Comparison of ENCODE assay signal across 19 cellular contexts in genomic region chr9:125699870-125700269, GRCh38. TPM values are rescaled to one million over a fixed set of nuclear protein-coding genes. Genes with fewer than 3 reads are reported as not detected.
A peak's percentile ranks its signal among the peaks of the same experiment; 100 is the strongest.
DNase-seq lines count a peak whose midpoint lies in the region; ATAC-seq, FAIRE-seq and TF ChIP-seq lines count a peak whose summit lies in the region.
"Had no signal": no experiment of that assay in that cellular context is flagged by ENCODE, and none has a peak within 500 bp of the region (broad histone marks: within the 10 kb centered on the region; RNA-seq: fewer than 3 reads in every experiment).

No MANE protein-coding gene starts in this region.

- peak overlapping the region; percentile 48 for H3K27ac Mint-ChIP-seq in activated naive CD8-positive, alpha-beta T cell treated with anti-CD3 and anti-CD28 coated beads for 36 hours
- no peak overlapping the region for H3K27ac Mint-ChIP-seq in activated naive CD8-positive, alpha-beta T cell treated with anti-CD3 and anti-CD28 coated beads, Interleukin-2, amount 50 U/mL, for 24 hours
- H3K27ac Mint-ChIP-seq: HFFc6 had no signal

- peaks cover 25% of the 10 kb centered on the region for H3K4me1 ChIP-seq in KMS-11 (ENCODE audit: low read depth, poor library complexity, severe bottlenecking)
- H3K4me1 ChIP-seq in GM12878 (ENCODE audit: control insufficient read depth, insufficient read depth, low read length), result peaks cover 22% of the 10 kb centered on the region
- peaks cover 16% of the 10 kb centered on the region for H3K4me1 ChIP-seq in HAP-1

- peaks cover 22% of the 10 kb centered on the region for H3K36me3 Mint-ChIP-seq in activated naive CD8-positive, alpha-beta T cell treated with anti-CD3 and anti-CD28 coated beads for 36 hours
- H3K36me3 Mint-ChIP-seq in activated naive CD8-positive, alpha-beta T cell treated with anti-CD3 and anti-CD28 coated beads, Interleukin-2, amount 50 U/mL, for 24 hours (ENCODE audit: low read depth), result peaks cover 35% of the 10 kb centered on the region

- H2AFZ ChIP-seq in KMS-11 (ENCODE audit: low read depth) (no peak overlapping the region), GM12878 (ENCODE audit: control insufficient read depth, low read depth, low read length) (no peak overlapping the region)

- POLR2A ChIA-PET in GM12878 (lab: Charles Lee), result interaction anchor here (1.0 to 1.4 kb wide), 3 partner anchors 19 to 57 kb away, joined by 3 read pairs; no protein-coding TSS in a partner anchor

- peaks cover 60% of the 10 kb centered on the region for H3K4me1 Mint-ChIP-seq in activated naive CD8-positive, alpha-beta T cell treated with anti-CD3 and anti-CD28 coated beads for 36 hours
- H3K4me1 Mint-ChIP-seq in activated naive CD8-positive, alpha-beta T cell treated with anti-CD3 and anti-CD28 coated beads, Interleukin-2, amount 50 U/mL, for 24 hours, result peaks cover 73% of the 10 kb centered on the region

- DNase-seq in activated naive CD8-positive, alpha-beta T cell treated with anti-CD3 and anti-CD28 coated beads for 36 hours, result no peak
- no peak for DNase-seq in activated naive CD8-positive, alpha-beta T cell treated with anti-CD3 and anti-CD28 coated beads, Interleukin-2, amount 50 U/mL, for 24 hours
- DNase-seq in GM12878 (ENCODE audit: low read depth, low spot score) (no peak), HAP-1 (ENCODE audit: low spot score in 2 of 2) (no peak), ACHN (no peak)
- DNase-seq: 8988T; BE2C; C1 segment of cervical spinal cord; CD4-positive, CD25-positive, alpha-beta regulatory T cell; CD8-positive, alpha-beta memory T cell; COR-L47; HFFc6 had no signal

- no peak for TF ChIP-seq RAD21 in GM12878 (IDR thresholded peaks at IDR 0.05; ENCODE audit: insufficient read depth, low read depth, low read length)

- no peak for ATAC-seq in activated naive CD8-positive, alpha-beta T cell treated with anti-CD3 and anti-CD28 coated beads, Interleukin-2, amount 50 U/mL, for 24 hours
- ATAC-seq in GM12878 (no peak), HG02642 (IDR thresholded peaks at IDR 0.05; ENCODE audit: poor library complexity, unreplicated experiment) (no peak), GM21367 (IDR thresholded peaks at IDR 0.05; ENCODE audit: unreplicated experiment) (no peak)
- ATAC-seq: HCT116 had no signal

- H3K27me3 ChIP-seq in KMS-11 (ENCODE audit: insufficient read depth, low read depth) (no peaks in the 10 kb centered on the region), GM12878 (replicated peaks in 1 of 2; ENCODE audit: control insufficient read depth in 2 of 2, insufficient read depth in 2 of 2, low read length in 1 of 2) (no peaks in the 10 kb centered on the region), HAP-1 (ENCODE audit: low read depth) (no peaks in the 10 kb centered on the region)
- H3K27me3 ChIP-seq: BE2C had no signal

- WGBS in GM12878 (ENCODE audit: insufficient coverage, insufficient replicate concordance, low lambda C conversion rate, missing lambda C conversion rate), result 85% methylated on average over 3 of the region's 3 CpGs

- peaks cover 61% of the 10 kb centered on the region for H3K79me2 ChIP-seq in KMS-11 (ENCODE audit: insufficient read depth, low read depth)
- peaks cover 94% of the 10 kb centered on the region for H3K79me2 ChIP-seq in GM12878 (ENCODE audit: control insufficient read depth, insufficient read depth, low read length)

- H3K4me3 Mint-ChIP-seq in activated naive CD8-positive, alpha-beta T cell treated with anti-CD3 and anti-CD28 coated beads for 36 hours, result no peak overlapping the region
- H3K4me3 Mint-ChIP-seq in activated naive CD8-positive, alpha-beta T cell treated with anti-CD3 and anti-CD28 coated beads, Interleukin-2, amount 50 U/mL, for 24 hours, result no peak overlapping the region
- H3K4me3 Mint-ChIP-seq: CD8-positive, alpha-beta memory T cell; HFFc6 had no signal

- no peaks in the 10 kb centered on the region for H3K36me3 ChIP-seq in KMS-11 (ENCODE audit: insufficient read depth)
- peaks cover 0 to 2% of the 10 kb centered on the region in 2 experiments; a peak in 1 of 4 replicates for H3K36me3 ChIP-seq in GM12878 (ENCODE audit: control insufficient read depth in 2 of 2, insufficient read depth in 2 of 2, low read length in 1 of 2)
- peaks cover 4% of the 10 kb centered on the region for H3K36me3 ChIP-seq in HAP-1 (replicated peaks)
- H3K36me3 ChIP-seq: BE2C had no signal

- H3K9me3 ChIP-seq in GM12878 (replicated peaks; ENCODE audit: control insufficient read depth, insufficient read depth, low read length) (no peaks in the 10 kb centered on the region), HAP-1 (no peaks in the 10 kb centered on the region)
- H3K9me3 ChIP-seq: BE2C had no signal

- H3K9ac ChIP-seq in KMS-11 (no peak overlapping the region), GM12878 (ENCODE audit: control insufficient read depth, insufficient read depth, low read length) (no peak overlapping the region)

- no peak for TF ChIP-seq EP300 in GM12878 (IDR thresholded peaks at IDR 0.05; ENCODE audit: borderline replicate concordance in 1 of 2, control insufficient read depth in 1 of 2, low read depth in 2 of 2, low read length in 2 of 2)

- RAD21 ChIA-PET in GM12878 (lab: Charles Lee; ENCODE audit: unreplicated experiment), result interaction anchor here (1.4 to 10.4 kb wide), 3 partner anchors 49 to 67 kb away, joined by 3 to 151 read pairs (median 21); no protein-coding TSS in a partner anchor

- TF ChIP-seq POLR2A in GM12878 (IDR thresholded peaks at IDR 0.05; ENCODE audit: low read depth, low read length), result no peak

- FAIRE-seq in GM12878 (lab: Jason Lieb, UNC), result no peak
- FAIRE-seq: D721Med, GM12892, GM18507 had no signal

- H3K4me2 ChIP-seq in KMS-11, result peak overlapping the region; percentile 53; the same call in 1 of the 2 replicates
- peak overlapping the region; percentile 73 for H3K4me2 ChIP-seq in GM12878 (ENCODE audit: control insufficient read depth, insufficient read depth)

- H3K4me3 ChIP-seq in KMS-11 (IDR thresholded peaks at IDR 0.05; ENCODE audit: insufficient read depth, low read depth, low read length), result no peak overlapping the region
- no peak overlapping the region; the same call in 1 of the 2 replicates for H3K4me3 ChIP-seq in GM12878
- H3K4me3 ChIP-seq in HAP-1, result no peak overlapping the region

- H3K27ac ChIP-seq in KMS-11, result no peak overlapping the region
- H3K27ac ChIP-seq in GM12878 (ENCODE audit: control insufficient read depth, insufficient read depth), result peak overlapping the region; percentile 68

- CTCF ChIA-PET in GM12878 (lab: Yijun Ruan, JAX), result interaction anchor here (0.6 to 2.3 kb wide), 4 partner anchors 49 to 67 kb away, joined by 3 to 9 read pairs (median 4); no protein-coding TSS in a partner anchor

- H4K20me1 ChIP-seq in KMS-11 (ENCODE audit: insufficient read depth) (no peaks in the 10 kb centered on the region), GM12878 (ENCODE audit: control insufficient read depth, insufficient read depth) (no peaks in the 10 kb centered on the region)

- SMC1A ChIA-PET in GM12878 (lab: Charles Lee; ENCODE audit: uncharacterized antibody, unreplicated experiment), result interaction anchor here (0.5 to 11.7 kb wide), 7 partner anchors 18 to 245 kb away, joined by 3 to 185 read pairs (median 5); no protein-coding TSS in a partner anchor

- in situ Hi-C loops in GM12878 (cut with MboI), result no loop called here
- in situ Hi-C loops in HAP-1 (cut with MboI; ENCODE audit: low sequenced_read_pairs), result no loop called here
- in situ Hi-C loops in ACHN (cut with HindIII; ENCODE audit: low pct_ligation_motif_present, low pct_unique_long_range_greater_than_20kb, low sequenced_read_pairs), result no loop called here

- intact Hi-C loops in GM12878 (cut with micrococcal nuclease; ENCODE audit: unreplicated experiment), result loop anchor here (2.0 to 5.0 kb wide), 2 partner anchors 49 to 138 kb away; no protein-coding TSS in a partner anchor

- H3K27me3 Mint-ChIP-seq in activated naive CD8-positive, alpha-beta T cell treated with anti-CD3 and anti-CD28 coated beads for 36 hours, result no peaks in the 10 kb centered on the region
- H3K27me3 Mint-ChIP-seq in activated naive CD8-positive, alpha-beta T cell treated with anti-CD3 and anti-CD28 coated beads, Interleukin-2, amount 50 U/mL, for 24 hours, result no peaks in the 10 kb centered on the region
- H3K27me3 Mint-ChIP-seq: CD4-positive, CD25-positive, alpha-beta regulatory T cell; CD8-positive, alpha-beta memory T cell had no signal

- TF ChIP-seq CTCF in KMS-11 (conservative IDR thresholded peaks at IDR 0.05; ENCODE audit: low read depth, low read length) (no peak), GM12878 (IDR thresholded peaks at IDR 0.05 in 2 of 3, conservative IDR thresholded peaks at IDR 0.05 in 1 of 3; ENCODE audit: control insufficient read depth in 2 of 3, extremely low read depth in 1 of 3, insufficient read depth in 1 of 3, low read depth in 3 of 3, low read length in 3 of 3) (no peak)

- H3K9me3 Mint-ChIP-seq in activated naive CD8-positive, alpha-beta T cell treated with anti-CD3 and anti-CD28 coated beads for 36 hours, result no peaks in the 10 kb centered on the region
- H3K9me3 Mint-ChIP-seq in activated naive CD8-positive, alpha-beta T cell treated with anti-CD3 and anti-CD28 coated beads, Interleukin-2, amount 50 U/mL, for 24 hours, result no peaks in the 10 kb centered on the region
- H3K9me3 Mint-ChIP-seq: CD4-positive, CD25-positive, alpha-beta regulatory T cell; CD8-positive, alpha-beta memory T cell; HFFc6 had no signal

- BruUV-seq in GM12878 (replicated peaks; lab: Mats Ljungman, UMichigan), result no TSS peak

RNA-seq across cellular contexts. Expression of gene MAPKAP1, which starts 7.1 kb away (rescaled TPM):
- total RNA-seq in activated naive CD8-positive, alpha-beta T cell treated with anti-CD3 and anti-CD28 coated beads for 36 hours, result 10 to 100 TPM; 91.8 to 92.2 TPM
- 256 and 276 TPM in 2 replicates for total RNA-seq in GM12878 (2013; cell fraction: nucleolus; rRNA removed)
- total RNA-seq in GM12878 (2014; rRNA removed) (106 and 126 TPM in 2 replicates), GM12878 (2014; rRNA removed; fragmentation: Illumina TruSeq; extraction: Trizol) (78.0 and 83.0 TPM in 2 replicates), GM12878 (2021) (98.0 and 107 TPM in 2 replicates)
- polyA plus RNA-seq in GM12878 (2011; ENCODE audit: low read depth), result 45.0 TPM
- polyA plus RNA-seq in GM12878 (2011; rRNA removed) (159 and 188 TPM in 2 replicates), GM12878 (2014; fragmentation: Illumina TruSeq; extraction: Trizol) (111 and 113 TPM in 2 replicates), GM12878 (2014; fragmentation: Nextera tagmentation; extraction: Ambion mirVana) (10 to 100 TPM in 1 of 2 experiments, 1 to 10 TPM in 1; 5.1 to 11.7 TPM), GM12878 (2014; rRNA removed) (94.5 and 109 TPM in 2 replicates), GM12878 (2016; fragmentation: Nextera tagmentation; extraction: Ambion mirVana) (100 to 1,000 TPM; 102 to 111 TPM)
- 130 and 173 TPM in 2 replicates for polyA plus RNA-seq in GM12878 (2011; cell fraction: cytosol; rRNA removed)
- polyA plus RNA-seq in GM12878 (2011; cell fraction: nucleus; rRNA removed), result 145 and 148 TPM in 2 replicates
- 56.7 and 64.6 TPM in 2 replicates for polyA plus RNA-seq in GM12878 (2012)
- polyA minus RNA-seq in GM12878 (2011; rRNA and poly(A)+ RNA removed), result 175 and 230 TPM in 2 replicates
- 27.7 and 30.5 TPM in 2 replicates for polyA minus RNA-seq in GM12878 (2011; cell fraction: cytosol; rRNA and poly(A)+ RNA removed)
- 143 and 252 TPM in 2 replicates for polyA minus RNA-seq in GM12878 (2011; cell fraction: nucleus; rRNA and poly(A)+ RNA removed)

RNA-seq across cellular contexts. Expression of gene PBX3, which starts 47.3 kb away (rescaled TPM):
- 10 to 100 TPM; 14.6 to 14.9 TPM for total RNA-seq in activated naive CD8-positive, alpha-beta T cell treated with anti-CD3 and anti-CD28 coated beads for 36 hours
- total RNA-seq in GM12878 (2013; cell fraction: nucleolus; rRNA removed), result 530 and 531 TPM in 2 replicates
- 22.9 and 24.5 TPM in 2 replicates for total RNA-seq in GM12878 (2014; rRNA removed)
- total RNA-seq in GM12878 (2014; rRNA removed; fragmentation: Illumina TruSeq; extraction: Trizol), result 21.3 and 23.3 TPM in 2 replicates
- total RNA-seq in GM12878 (2021), result 33.4 and 34.6 TPM in 2 replicates
- 20.7 TPM for polyA plus RNA-seq in GM12878 (2011; ENCODE audit: low read depth)
- polyA plus RNA-seq in GM12878 (2011; rRNA removed), result 146 and 184 TPM in 2 replicates
- polyA plus RNA-seq in GM12878 (2011; cell fraction: cytosol; rRNA removed), result 71.8 and 77.9 TPM in 2 replicates
- polyA plus RNA-seq in GM12878 (2011; cell fraction: nucleus; rRNA removed), result 159 and 168 TPM in 2 replicates
- 26.8 and 29.0 TPM in 2 replicates for polyA plus RNA-seq in GM12878 (2012)
- polyA plus RNA-seq in GM12878 (2014; fragmentation: Illumina TruSeq; extraction: Trizol), result 21.5 and 26.9 TPM in 2 replicates
- 1 to 10 TPM; 6.7 to 9.1 TPM for polyA plus RNA-seq in GM12878 (2014; fragmentation: Nextera tagmentation; extraction: Ambion mirVana)
- polyA plus RNA-seq in GM12878 (2014; rRNA removed), result 27.6 and 38.2 TPM in 2 replicates
- polyA plus RNA-seq in GM12878 (2016; fragmentation: Nextera tagmentation; extraction: Ambion mirVana), result 10 to 100 TPM in 1 of 2 experiments, 1 to 10 TPM in 1; 9.5 to 13.3 TPM
- 168 and 196 TPM in 2 replicates for polyA minus RNA-seq in GM12878 (2011; rRNA and poly(A)+ RNA removed)
- polyA minus RNA-seq in GM12878 (2011; cell fraction: cytosol; rRNA and poly(A)+ RNA removed), result 48.8 and 54.7 TPM in 2 replicates
- 771 and 1,558 TPM in 2 replicates for polyA minus RNA-seq in GM12878 (2011; cell fraction: nucleus; rRNA and poly(A)+ RNA removed)
